8 cellular contexts compared by ENCODE assay signal in the genomic region with DNA sequence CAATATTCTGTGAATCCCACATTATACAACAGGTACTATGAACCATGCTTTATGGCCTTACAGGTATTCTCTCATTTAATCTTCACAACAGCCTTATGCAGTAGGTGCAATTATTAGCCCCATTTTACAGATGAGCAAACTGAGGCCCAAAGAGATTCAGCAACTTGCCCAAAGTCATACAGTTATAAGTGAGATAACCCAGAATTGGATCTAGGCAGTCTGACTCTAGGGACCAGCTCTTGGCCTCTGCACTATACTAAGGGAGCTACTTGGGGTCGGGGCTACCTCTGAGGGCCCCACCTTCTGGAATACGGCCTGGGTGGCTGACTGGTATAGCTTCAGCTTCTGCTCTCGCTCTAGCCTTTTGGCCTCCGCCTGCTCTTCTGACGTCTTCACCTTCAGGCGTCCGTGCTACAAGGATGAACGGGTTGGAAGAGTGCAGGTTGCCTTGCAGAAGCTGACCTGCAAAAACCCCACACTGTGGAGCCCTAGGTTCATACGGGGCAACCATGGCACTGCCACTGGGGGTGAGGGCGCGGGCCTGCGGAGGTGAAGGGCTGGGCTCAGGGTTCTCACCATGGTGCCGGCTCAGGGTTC. TPM values are rescaled to one million over a fixed set of nuclear protein-coding genes. Genes with fewer than 3 reads are reported as not detected.
A peak's percentile ranks its signal among the peaks of the same experiment; 100 is the strongest.
DNase-seq lines count a peak whose midpoint lies in the region; ATAC-seq and TF ChIP-seq lines count a peak whose summit lies in the region.

No MANE protein-coding gene starts in this region.

- H3K27me3 ChIP-seq in ectodermal cell (ENCODE audit: control insufficient read depth, insufficient read depth, low read length, poor library complexity, severe bottlenecking) (no peaks in the 10 kb centered on the region), neural progenitor cell (no peaks in the 10 kb centered on the region)

- peaks cover 8% of the 10 kb centered on the region for H3K79me2 ChIP-seq in neural progenitor cell (ENCODE audit: low read depth)

- no peak for TF ChIP-seq CTCF in GM12865 (IDR thresholded peaks at IDR 0.05; ENCODE audit: insufficient read depth, low read depth, low read length, missing control alignments)
- TF ChIP-seq CTCF in neural progenitor cell (IDR thresholded peaks at IDR 0.05), result no peak

- H3K36me3 ChIP-seq in ectodermal cell (ENCODE audit: control insufficient read depth, insufficient read depth, low read length), result no peaks in the 10 kb centered on the region
- H3K36me3 ChIP-seq in neural progenitor cell, result no peaks in the 10 kb centered on the region

- in situ Hi-C loops in KBM-7 (cut with MboI; ENCODE audit: low pct_unique_long_range_greater_than_20kb, low sequenced_read_pairs), result no loop called here

- ATAC-seq in HG03565 (IDR thresholded peaks at IDR 0.05; ENCODE audit: unreplicated experiment) (no peak), HG02840 (IDR thresholded peaks at IDR 0.05; ENCODE audit: low FRiP score, unreplicated experiment) (no peak)

- peak overlapping the region; percentile 92 for H3K4me3 ChIP-seq in GM12865 (ENCODE audit: low read depth, low read length)
- H3K4me3 ChIP-seq in ectodermal cell (ENCODE audit: insufficient read depth, low read depth, low read length), result peak overlapping the region; percentile 70
- H3K4me3 ChIP-seq in neural progenitor cell, result peak overlapping the region; percentile 86

- H3K27ac ChIP-seq in ectodermal cell (ENCODE audit: insufficient read depth, low read depth, low read length, poor library complexity, severe bottlenecking), result peak overlapping the region; percentile 81
- H3K27ac ChIP-seq in neural progenitor cell, result no peak overlapping the region

- peak overlapping the region; percentile 91 for H3K4me3 Mint-ChIP-seq in neural progenitor cell

- H2AFZ ChIP-seq in neural progenitor cell (replicated peaks), result peak overlapping the region; percentile 91

- peak overlapping the region; percentile 68 for H3K9ac ChIP-seq in neural progenitor cell

- no peaks in the 10 kb centered on the region for H4K20me1 ChIP-seq in neural progenitor cell (ENCODE audit: low read depth)

- H3K4me1 Mint-ChIP-seq in neural progenitor cell, result peaks cover 15% of the 10 kb centered on the region

- no peaks in the 10 kb centered on the region for H3K9me3 Mint-ChIP-seq in neural progenitor cell

- DNase-seq in GM12865 (ENCODE audit: low read depth) (no peak), NCI-H2171 (lab: John Stamatoyannopoulos, UW) (peak; percentile 22), neural progenitor cell (ENCODE audit: low spot score) (no peak), KBM-7 (no peak), NCI-H2107 (lab: John Stamatoyannopoulos, UW) (no peak)

- H3K9me3 ChIP-seq in ectodermal cell (ENCODE audit: control insufficient read depth, low read length) (no peaks in the 10 kb centered on the region), neural progenitor cell (ENCODE audit: low read depth) (no peaks in the 10 kb centered on the region)

- H3K27me3 Mint-ChIP-seq in neural progenitor cell (ENCODE audit: insufficient read depth, low read depth), result peaks cover 8% of the 10 kb centered on the region

- peak overlapping the region; percentile 82 for H3K4me2 ChIP-seq in neural progenitor cell

- peaks cover 10% of the 10 kb centered on the region for H3F3A ChIP-seq in neural progenitor cell (ENCODE audit: low read depth)

- H3K27ac Mint-ChIP-seq in neural progenitor cell, result peak overlapping the region; percentile 90

- 26 to 27% methylated on average over 13 of the region's 13 CpGs for WGBS in ectodermal cell, 2 experiments

- no peaks in the 10 kb centered on the region for H3K4me1 ChIP-seq in ectodermal cell (ENCODE audit: control insufficient read depth, insufficient read depth, low read length)
- peaks cover 6% of the 10 kb centered on the region for H3K4me1 ChIP-seq in neural progenitor cell

- H3K36me3 Mint-ChIP-seq in neural progenitor cell, result peaks cover 2% of the 10 kb centered on the region

RNA-seq across cellular contexts. Expression of gene RABGGTA, which starts 0.8 kb away (rescaled TPM):
- 20.8 TPM for polyA plus RNA-seq in ectodermal cell (2013, experiment 1 of 4)
- polyA plus RNA-seq in ectodermal cell (2013, experiment 2 of 4), result 18.0 TPM
- polyA plus RNA-seq in ectodermal cell (2013, experiment 3 of 4), result 21.2 TPM
- polyA plus RNA-seq in ectodermal cell (2013, experiment 4 of 4), result 20.5 TPM
- total RNA-seq in neural progenitor cell (ENCODE audit: low replicate concordance), result 7.1 and 22.9 TPM in 2 replicates

RNA-seq across cellular contexts. Expression of gene TGM1, which starts 7.7 kb away (rescaled TPM):
- polyA plus RNA-seq in ectodermal cell (2013, experiment 1 of 4), result 1.8 TPM
- polyA plus RNA-seq in ectodermal cell (2013, experiment 2 of 4), result 2.5 TPM
- 2.0 TPM for polyA plus RNA-seq in ectodermal cell (2013, experiment 3 of 4)
- polyA plus RNA-seq in ectodermal cell (2013, experiment 4 of 4), result 2.6 TPM
- 2.6 and 4.9 TPM in 2 replicates for total RNA-seq in neural progenitor cell (ENCODE audit: low replicate concordance)

RNA-seq across cellular contexts. Expression of gene TINF2, which starts 28.2 kb away (rescaled TPM):
- 45.5 TPM for polyA plus RNA-seq in ectodermal cell (2013, experiment 1 of 4)
- 48.2 TPM for polyA plus RNA-seq in ectodermal cell (2013, experiment 2 of 4)
- 41.8 TPM for polyA plus RNA-seq in ectodermal cell (2013, experiment 3 of 4)
- polyA plus RNA-seq in ectodermal cell (2013, experiment 4 of 4), result 51.6 TPM
- total RNA-seq in neural progenitor cell (ENCODE audit: low replicate concordance), result 32.6 and 42.5 TPM in 2 replicates

RNA-seq across cellular contexts. Expression of gene DHRS1, which starts 28.9 kb away (rescaled TPM):
- 26.9 TPM for polyA plus RNA-seq in ectodermal cell (2013, experiment 1 of 4)
- 22.6 TPM for polyA plus RNA-seq in ectodermal cell (2013, experiment 2 of 4)
- polyA plus RNA-seq in ectodermal cell (2013, experiment 3 of 4), result 19.0 TPM
- 24.3 TPM for polyA plus RNA-seq in ectodermal cell (2013, experiment 4 of 4)
- 19.7 and 27.4 TPM in 2 replicates for total RNA-seq in neural progenitor cell (ENCODE audit: low replicate concordance)

RNA-seq across cellular contexts. Expression of gene NOP9, which starts 29.0 kb away (rescaled TPM):
- polyA plus RNA-seq in ectodermal cell (2013, experiment 1 of 4), result 26.1 TPM
- 28.6 TPM for polyA plus RNA-seq in ectodermal cell (2013, experiment 2 of 4)
- polyA plus RNA-seq in ectodermal cell (2013, experiment 3 of 4), result 19.4 TPM
- polyA plus RNA-seq in ectodermal cell (2013, experiment 4 of 4), result 20.6 TPM
- total RNA-seq in neural progenitor cell (ENCODE audit: low replicate concordance), result 14.8 and 24.7 TPM in 2 replicates
